8 cellular contexts compared by ENCODE assay signal in the genomic region with DNA sequence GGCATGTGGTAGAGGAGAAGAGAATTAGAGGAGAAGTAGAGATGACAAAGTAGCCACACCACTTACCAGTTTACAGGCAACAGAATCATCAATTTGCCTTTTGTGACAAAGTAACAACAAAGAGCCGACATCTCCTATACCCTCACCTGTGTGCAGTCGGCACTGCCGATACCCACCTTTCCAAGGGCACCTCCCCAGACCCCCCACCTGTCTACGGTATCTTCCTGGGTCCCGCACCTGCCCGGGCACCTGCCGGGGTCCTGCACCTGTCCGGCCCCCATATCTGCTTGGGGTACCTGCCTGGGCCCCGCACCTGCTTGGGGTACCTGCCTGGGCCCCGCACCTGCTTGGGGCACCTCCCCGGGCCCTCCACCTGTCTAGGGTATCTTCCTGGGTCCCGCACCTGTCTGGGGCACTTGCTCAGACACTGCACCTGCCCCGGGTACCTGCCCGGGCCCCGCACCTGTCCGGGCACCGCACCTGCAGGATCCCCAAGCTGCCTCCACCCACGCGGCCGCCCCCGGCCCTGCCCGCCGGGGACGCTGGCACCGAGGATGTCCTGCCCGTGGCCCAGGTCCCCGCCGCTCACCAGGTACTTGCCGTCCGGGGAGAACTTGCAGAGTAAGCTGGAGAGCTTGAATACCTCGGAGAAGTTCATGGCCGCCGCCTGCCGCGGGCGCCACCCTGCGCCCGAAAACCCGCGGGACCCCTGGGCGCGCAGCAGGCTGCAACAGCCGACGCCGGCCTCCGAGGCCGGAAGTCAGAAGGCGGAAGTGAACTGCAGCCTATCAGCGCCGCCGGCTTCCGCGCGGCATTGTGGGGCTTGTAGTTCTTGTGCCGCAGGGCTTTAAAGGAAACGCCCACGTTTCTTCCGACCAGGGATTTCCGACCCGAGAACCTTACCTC. TPM values are rescaled to one million over a fixed set of nuclear protein-coding genes. Genes with fewer than 3 reads are reported as not detected.
DNase-seq lines count a peak whose midpoint lies in the region; ATAC-seq, FAIRE-seq and TF ChIP-seq lines count a peak whose summit lies in the region.

A gene with protein sequence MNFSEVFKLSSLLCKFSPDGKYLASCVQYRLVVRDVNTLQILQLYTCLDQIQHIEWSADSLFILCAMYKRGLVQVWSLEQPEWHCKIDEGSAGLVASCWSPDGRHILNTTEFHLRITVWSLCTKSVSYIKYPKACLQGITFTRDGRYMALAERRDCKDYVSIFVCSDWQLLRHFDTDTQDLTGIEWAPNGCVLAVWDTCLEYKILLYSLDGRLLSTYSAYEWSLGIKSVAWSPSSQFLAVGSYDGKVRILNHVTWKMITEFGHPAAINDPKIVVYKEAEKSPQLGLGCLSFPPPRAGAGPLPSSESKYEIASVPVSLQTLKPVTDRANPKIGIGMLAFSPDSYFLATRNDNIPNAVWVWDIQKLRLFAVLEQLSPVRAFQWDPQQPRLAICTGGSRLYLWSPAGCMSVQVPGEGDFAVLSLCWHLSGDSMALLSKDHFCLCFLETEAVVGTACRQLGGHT (minus strand): TSS at position 762 of the 906 bp plus-strand sequence. CDS start 104 bp downstream, at position 658.

- FAIRE-seq in A549 (lab: Jason Lieb, UNC) (no peak), small intestine (lab: Jason Lieb, UNC) (no peak)

- H3K9me3 ChIP-seq in A549 (no peaks in the 10 kb centered on the region), breast epithelium (no peaks in the 10 kb centered on the region), small intestine (ENCODE audit: control insufficient read depth, low read depth) (no peaks in the 10 kb centered on the region)

- H3K4me2 ChIP-seq in A549: peak within 1 kb of the TSS; percentile 93

- H3K4me1 ChIP-seq in A549 (peaks cover 11% of the 10 kb centered on the region; the same call in 2 of the 3 replicates), breast epithelium (peaks cover 6 to 7% of the 10 kb centered on the region in 2 donors), small intestine (ENCODE audit: control insufficient read depth in 2 of 2, insufficient read depth in 1 of 2, low read depth in 1 of 2, low read length in 1 of 2) (peaks cover 0 to 3% of the 10 kb centered on the region in 2 donors)

- H3K36me3 ChIP-seq in breast epithelium: no peaks in the 10 kb centered on the region
- H3K36me3 ChIP-seq in small intestine (ENCODE audit: control insufficient read depth in 2 of 2, insufficient read depth in 2 of 2, low read length in 2 of 2): peaks cover 2 to 3% of the 10 kb centered on the region in 2 donors

- TF ChIP-seq RAD21 in A549 (conservative IDR thresholded peaks at IDR 0.05 in 1 of 2, IDR thresholded peaks at IDR 0.05 in 1 of 2): no peak

- H3K27me3 ChIP-seq in breast epithelium (peaks cover 22 to 42% of the 10 kb centered on the region in 2 donors), small intestine (ENCODE audit: control insufficient read depth in 2 of 2, insufficient read depth in 2 of 2, low read length in 2 of 2) (peaks cover 13 to 22% of the 10 kb centered on the region in 2 donors)

- intact Hi-C loops in breast epithelium (cut with DNase I; ENCODE audit: low total_unique reads): no loop called here

- peak within 1 kb of the TSS; percentile 96 for H3K4me3 ChIP-seq in A549
- peak within 1 kb of the TSS; percentile 81 to 96 (median 88) for H3K4me3 ChIP-seq in breast epithelium
- peak within 1 kb of the TSS; percentile 96 to 97 for H3K4me3 ChIP-seq in small intestine (ENCODE audit: low read depth in 1 of 2, low read length in 2 of 2)

- POLR2A ChIA-PET in A549 (lab: Yijun Ruan, JAX): no interaction called here

- CTCF ChIA-PET in A549 (lab: Yijun Ruan, JAX): interaction anchor here (0.9 to 1.0 kb wide), 2 partner anchors 196 to 197 kb away, joined by 3 read pairs; no protein-coding TSS in a partner anchor

- peak; percentile 80 to 86 for DNase-seq in A549 (ENCODE audit: low read depth in 1 of 2, low spot score in 1 of 2)
- peak; percentile 83 for DNase-seq in NCI-H2196 treated with DMSO at 0.1 percent for 48 hours (lab: John Stamatoyannopoulos, UW; ENCODE audit: unreplicated experiment)
- peak; percentile 80 to 82 for DNase-seq in breast epithelium (ENCODE audit: low spot score in 2 of 2)
- DNase-seq in iPS-NIHi11 (ENCODE audit: low spot score): peak; percentile 94
- peak; percentile 91 for DNase-seq in small intestine

- TF ChIP-seq EP300 in A549 (IDR thresholded peaks at IDR 0.05): no peak

- under 1% methylated on average over 23 of the region's 60 CpGs for WGBS in A549 (ENCODE audit: missing lambda C conversion rate)
- WGBS in small intestine, 3 donors: 1 to 3% (median 1%) methylated on average over 59 to 60 of the region's 60 CpGs

- H3K27ac ChIP-seq in A549 (peak within 1 kb of the TSS; percentile 78 to 89), VCaP (peak within 1 kb of the TSS; percentile 77; the same call in 1 of the 2 replicates), breast epithelium (no peak within 1 kb of the TSS), small intestine (ENCODE audit: low read depth in 1 of 2, low read length in 1 of 2) (peak within 1 kb of the TSS; percentile 27 to 42)

- TF ChIP-seq POLR2A in A549 (IDR thresholded peaks at IDR 0.05; ENCODE audit: low read length): peak; percentile 69
- peak; percentile 22 for TF ChIP-seq POLR2A in breast epithelium (IDR thresholded peaks at IDR 0.05)

- ATAC-seq in A549 (peak; percentile 89 to 97), GM18520 (IDR thresholded peaks at IDR 0.05; ENCODE audit: unreplicated experiment) (peak; percentile 77), HG03060 (IDR thresholded peaks at IDR 0.05; ENCODE audit: low read depth, unreplicated experiment) (peak; percentile 65)

- TF ChIP-seq CTCF in A549 (IDR thresholded peaks at IDR 0.05): no peak
- TF ChIP-seq CTCF in VCaP (conservative IDR thresholded peaks at IDR 0.05): peak; percentile 42
- TF ChIP-seq CTCF in breast epithelium (IDR thresholded peaks at IDR 0.05): no peak

TF ChIP-seq in A549, 52 proteins besides CTCF, POLR2A, EP300 and RAD21:
- TF ChIP-seq FOXS1 (CRISPR knock-in tag; IDR thresholded peaks at IDR 0.05): no peak
- TF ChIP-seq ZSCAN20 (CRISPR knock-in tag; IDR thresholded peaks at IDR 0.05): no peak
- TF ChIP-seq PHF8 (IDR thresholded peaks at IDR 0.05; ENCODE audit: borderline replicate concordance, low read depth): peak; percentile 80; the same call in 1 of the 2 replicates
- TF ChIP-seq, protein P1, sequence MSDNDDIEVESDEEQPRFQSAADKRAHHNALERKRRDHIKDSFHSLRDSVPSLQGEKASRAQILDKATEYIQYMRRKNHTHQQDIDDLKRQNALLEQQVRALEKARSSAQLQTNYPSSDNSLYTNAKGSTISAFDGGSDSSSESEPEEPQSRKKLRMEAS (IDR thresholded peaks at IDR 0.05): peak; percentile 59
- no peak for TF ChIP-seq TP53 (CRISPR knock-in tag; IDR thresholded peaks at IDR 0.05)
- TF ChIP-seq, protein P2, sequence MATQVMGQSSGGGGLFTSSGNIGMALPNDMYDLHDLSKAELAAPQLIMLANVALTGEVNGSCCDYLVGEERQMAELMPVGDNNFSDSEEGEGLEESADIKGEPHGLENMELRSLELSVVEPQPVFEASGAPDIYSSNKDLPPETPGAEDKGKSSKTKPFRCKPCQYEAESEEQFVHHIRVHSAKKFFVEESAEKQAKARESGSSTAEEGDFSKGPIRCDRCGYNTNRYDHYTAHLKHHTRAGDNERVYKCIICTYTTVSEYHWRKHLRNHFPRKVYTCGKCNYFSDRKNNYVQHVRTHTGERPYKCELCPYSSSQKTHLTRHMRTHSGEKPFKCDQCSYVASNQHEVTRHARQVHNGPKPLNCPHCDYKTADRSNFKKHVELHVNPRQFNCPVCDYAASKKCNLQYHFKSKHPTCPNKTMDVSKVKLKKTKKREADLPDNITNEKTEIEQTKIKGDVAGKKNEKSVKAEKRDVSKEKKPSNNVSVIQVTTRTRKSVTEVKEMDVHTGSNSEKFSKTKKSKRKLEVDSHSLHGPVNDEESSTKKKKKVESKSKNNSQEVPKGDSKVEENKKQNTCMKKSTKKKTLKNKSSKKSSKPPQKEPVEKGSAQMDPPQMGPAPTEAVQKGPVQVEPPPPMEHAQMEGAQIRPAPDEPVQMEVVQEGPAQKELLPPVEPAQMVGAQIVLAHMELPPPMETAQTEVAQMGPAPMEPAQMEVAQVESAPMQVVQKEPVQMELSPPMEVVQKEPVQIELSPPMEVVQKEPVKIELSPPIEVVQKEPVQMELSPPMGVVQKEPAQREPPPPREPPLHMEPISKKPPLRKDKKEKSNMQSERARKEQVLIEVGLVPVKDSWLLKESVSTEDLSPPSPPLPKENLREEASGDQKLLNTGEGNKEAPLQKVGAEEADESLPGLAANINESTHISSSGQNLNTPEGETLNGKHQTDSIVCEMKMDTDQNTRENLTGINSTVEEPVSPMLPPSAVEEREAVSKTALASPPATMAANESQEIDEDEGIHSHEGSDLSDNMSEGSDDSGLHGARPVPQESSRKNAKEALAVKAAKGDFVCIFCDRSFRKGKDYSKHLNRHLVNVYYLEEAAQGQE (IDR thresholded peaks at IDR 0.05): 0 out of 2 replicates have a peak, but pooled peaks have one; percentile 24

RNA-seq across cellular contexts. Expression of the gene that starts here (rescaled TPM):
- polyA plus RNA-seq in A549 (2011; rRNA removed) (16.1 and 18.4 TPM in 2 replicates), A549 (2017; fragmentation: RNase III; extraction: RNeasy Plus Mini Kit Qiagen cat#74134 plus additional on column Dnase treatment) (12.1 to 15.4 TPM (median 12.9 TPM) in 3 replicates), small intestine (10 to 100 TPM; 25.7 to 36.9 (median 33.0) TPM)
- polyA plus RNA-seq in A549 (2012; cell fraction: cytosol; rRNA removed): 26.9 and 35.9 TPM in 2 replicates
- 64.5 and 65.1 TPM in 2 replicates for polyA plus RNA-seq in A549 (2012; cell fraction: nucleus; rRNA removed)
- 16.7 and 26.1 TPM in 2 replicates for polyA minus RNA-seq in A549 (2011; rRNA and poly(A)+ RNA removed)
- 10 to 100 TPM; 19.3 to 23.6 (median 20.2) TPM for total RNA-seq in breast epithelium

Comparison
In these comparisons a context has a peak if more than half of its experiments do, and no peak if none do; other contexts are left out.
1. H3K27ac ChIP-seq: peak in A549 (2 of 2), VCaP (single experiment) and small intestine (2 of 2); none in breast epithelium (0 of 2).
2. Peak in every context shown above with its lines, with median percentiles within 50 percentile points of each other: ATAC-seq, DNase-seq and H3K4me3 ChIP-seq.